ENCODE assay signal across 1 cellular context in the genomic region with DNA sequence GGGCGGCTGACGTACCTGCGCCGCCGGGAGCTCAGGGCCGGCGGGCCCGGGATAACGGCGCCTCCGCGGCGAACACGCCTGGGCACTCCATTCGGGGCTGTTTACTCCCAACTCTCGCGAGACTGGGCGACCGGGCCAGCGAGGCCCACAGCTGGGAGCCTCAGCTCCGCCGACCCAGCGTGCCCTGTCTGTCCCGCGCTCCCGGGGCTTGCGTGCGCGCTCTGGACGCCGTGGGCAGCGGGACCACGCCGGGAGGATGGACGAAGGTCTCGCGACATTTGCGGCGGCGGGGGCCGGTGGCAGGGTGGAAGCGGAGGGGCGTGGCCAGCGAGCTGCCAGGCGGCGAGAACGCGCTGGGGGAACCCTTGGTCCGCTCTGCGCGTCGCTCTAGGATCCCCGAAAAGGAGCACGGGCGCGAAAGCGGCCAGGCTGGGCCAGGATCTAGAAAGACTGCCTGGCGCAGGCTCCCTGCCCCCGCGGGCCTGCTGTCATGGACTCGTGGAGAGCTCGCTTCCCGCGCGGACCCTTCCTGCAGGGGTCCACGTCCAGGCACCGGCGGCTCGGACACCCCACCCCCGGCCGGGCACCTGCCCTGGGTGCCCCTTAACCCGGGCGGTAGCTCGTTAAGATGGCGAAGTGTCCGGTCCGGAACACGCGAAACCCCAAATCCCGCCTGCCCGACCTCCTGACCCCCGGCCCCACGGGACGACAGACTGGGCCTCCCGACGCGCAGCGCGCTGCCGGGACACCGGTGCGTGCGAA.
TF ChIP-seq lines count a peak whose summit lies in the region.

A gene (minus strand): TSS at position 223 of the 762 bp plus-strand sequence. CDS start 15,159 bp downstream, outside the sequence.

TF ChIP-seq in HepG2, 621 proteins besides CTCF, POLR2A, EP300 and RAD21 (continued from another document and continues in another):
- TF ChIP-seq, protein P1, sequence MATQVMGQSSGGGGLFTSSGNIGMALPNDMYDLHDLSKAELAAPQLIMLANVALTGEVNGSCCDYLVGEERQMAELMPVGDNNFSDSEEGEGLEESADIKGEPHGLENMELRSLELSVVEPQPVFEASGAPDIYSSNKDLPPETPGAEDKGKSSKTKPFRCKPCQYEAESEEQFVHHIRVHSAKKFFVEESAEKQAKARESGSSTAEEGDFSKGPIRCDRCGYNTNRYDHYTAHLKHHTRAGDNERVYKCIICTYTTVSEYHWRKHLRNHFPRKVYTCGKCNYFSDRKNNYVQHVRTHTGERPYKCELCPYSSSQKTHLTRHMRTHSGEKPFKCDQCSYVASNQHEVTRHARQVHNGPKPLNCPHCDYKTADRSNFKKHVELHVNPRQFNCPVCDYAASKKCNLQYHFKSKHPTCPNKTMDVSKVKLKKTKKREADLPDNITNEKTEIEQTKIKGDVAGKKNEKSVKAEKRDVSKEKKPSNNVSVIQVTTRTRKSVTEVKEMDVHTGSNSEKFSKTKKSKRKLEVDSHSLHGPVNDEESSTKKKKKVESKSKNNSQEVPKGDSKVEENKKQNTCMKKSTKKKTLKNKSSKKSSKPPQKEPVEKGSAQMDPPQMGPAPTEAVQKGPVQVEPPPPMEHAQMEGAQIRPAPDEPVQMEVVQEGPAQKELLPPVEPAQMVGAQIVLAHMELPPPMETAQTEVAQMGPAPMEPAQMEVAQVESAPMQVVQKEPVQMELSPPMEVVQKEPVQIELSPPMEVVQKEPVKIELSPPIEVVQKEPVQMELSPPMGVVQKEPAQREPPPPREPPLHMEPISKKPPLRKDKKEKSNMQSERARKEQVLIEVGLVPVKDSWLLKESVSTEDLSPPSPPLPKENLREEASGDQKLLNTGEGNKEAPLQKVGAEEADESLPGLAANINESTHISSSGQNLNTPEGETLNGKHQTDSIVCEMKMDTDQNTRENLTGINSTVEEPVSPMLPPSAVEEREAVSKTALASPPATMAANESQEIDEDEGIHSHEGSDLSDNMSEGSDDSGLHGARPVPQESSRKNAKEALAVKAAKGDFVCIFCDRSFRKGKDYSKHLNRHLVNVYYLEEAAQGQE (IDR thresholded peaks at IDR 0.05; ENCODE audit: borderline replicate concordance in 1 of 2, low read depth in 1 of 2, low read length in 2 of 2), result no peak
- TF ChIP-seq, protein P2, sequence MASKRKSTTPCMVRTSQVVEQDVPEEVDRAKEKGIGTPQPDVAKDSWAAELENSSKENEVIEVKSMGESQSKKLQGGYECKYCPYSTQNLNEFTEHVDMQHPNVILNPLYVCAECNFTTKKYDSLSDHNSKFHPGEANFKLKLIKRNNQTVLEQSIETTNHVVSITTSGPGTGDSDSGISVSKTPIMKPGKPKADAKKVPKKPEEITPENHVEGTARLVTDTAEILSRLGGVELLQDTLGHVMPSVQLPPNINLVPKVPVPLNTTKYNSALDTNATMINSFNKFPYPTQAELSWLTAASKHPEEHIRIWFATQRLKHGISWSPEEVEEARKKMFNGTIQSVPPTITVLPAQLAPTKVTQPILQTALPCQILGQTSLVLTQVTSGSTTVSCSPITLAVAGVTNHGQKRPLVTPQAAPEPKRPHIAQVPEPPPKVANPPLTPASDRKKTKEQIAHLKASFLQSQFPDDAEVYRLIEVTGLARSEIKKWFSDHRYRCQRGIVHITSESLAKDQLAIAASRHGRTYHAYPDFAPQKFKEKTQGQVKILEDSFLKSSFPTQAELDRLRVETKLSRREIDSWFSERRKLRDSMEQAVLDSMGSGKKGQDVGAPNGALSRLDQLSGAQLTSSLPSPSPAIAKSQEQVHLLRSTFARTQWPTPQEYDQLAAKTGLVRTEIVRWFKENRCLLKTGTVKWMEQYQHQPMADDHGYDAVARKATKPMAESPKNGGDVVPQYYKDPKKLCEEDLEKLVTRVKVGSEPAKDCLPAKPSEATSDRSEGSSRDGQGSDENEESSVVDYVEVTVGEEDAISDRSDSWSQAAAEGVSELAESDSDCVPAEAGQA (IDR thresholded peaks at IDR 0.05; ENCODE audit: low read depth), result peak; percentile 82
- TF ChIP-seq, protein P2 (CRISPR knock-in tag; IDR thresholded peaks at IDR 0.05; ENCODE audit: borderline replicate concordance), result no peak; the same call in 1 of the 2 replicates
- TF ChIP-seq, protein P3, sequence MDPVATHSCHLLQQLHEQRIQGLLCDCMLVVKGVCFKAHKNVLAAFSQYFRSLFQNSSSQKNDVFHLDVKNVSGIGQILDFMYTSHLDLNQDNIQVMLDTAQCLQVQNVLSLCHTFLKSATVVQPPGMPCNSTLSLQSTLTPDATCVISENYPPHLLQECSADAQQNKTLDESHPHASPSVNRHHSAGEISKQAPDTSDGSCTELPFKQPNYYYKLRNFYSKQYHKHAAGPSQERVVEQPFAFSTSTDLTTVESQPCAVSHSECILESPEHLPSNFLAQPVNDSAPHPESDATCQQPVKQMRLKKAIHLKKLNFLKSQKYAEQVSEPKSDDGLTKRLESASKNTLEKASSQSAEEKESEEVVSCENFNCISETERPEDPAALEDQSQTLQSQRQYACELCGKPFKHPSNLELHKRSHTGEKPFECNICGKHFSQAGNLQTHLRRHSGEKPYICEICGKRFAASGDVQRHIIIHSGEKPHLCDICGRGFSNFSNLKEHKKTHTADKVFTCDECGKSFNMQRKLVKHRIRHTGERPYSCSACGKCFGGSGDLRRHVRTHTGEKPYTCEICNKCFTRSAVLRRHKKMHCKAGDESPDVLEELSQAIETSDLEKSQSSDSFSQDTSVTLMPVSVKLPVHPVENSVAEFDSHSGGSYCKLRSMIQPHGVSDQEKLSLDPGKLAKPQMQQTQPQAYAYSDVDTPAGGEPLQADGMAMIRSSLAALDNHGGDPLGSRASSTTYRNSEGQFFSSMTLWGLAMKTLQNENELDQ (CRISPR knock-in tag; IDR thresholded peaks at IDR 0.05; ENCODE audit: borderline replicate concordance), result no peak
- TF ChIP-seq ISL2 (CRISPR knock-in tag; IDR thresholded peaks at IDR 0.05) (peak; percentile 28), RFX3 (CRISPR knock-in tag; IDR thresholded peaks at IDR 0.05) (no peak), ADNP (CRISPR knock-in tag; IDR thresholded peaks at IDR 0.05) (no peak), HNRNPL (IDR thresholded peaks at IDR 0.05; ENCODE audit: low read depth, low read length) (0 out of 2 replicates have a peak, but pooled peaks have one; percentile 24), BRCA1 (CRISPR knock-in tag; IDR thresholded peaks at IDR 0.05) (no peak), ZBTB21 (CRISPR knock-in tag; IDR thresholded peaks at IDR 0.05) (no peak; the same call in 1 of the 2 replicates), ZNF224 (CRISPR knock-in tag; IDR thresholded peaks at IDR 0.05) (0 out of 2 replicates have a peak, but pooled peaks have one; percentile 27), NCOA1 (CRISPR knock-in tag; IDR thresholded peaks at IDR 0.05) (0 out of 2 replicates have a peak, but pooled peaks have one; percentile 14), ZNF607 (CRISPR knock-in tag; IDR thresholded peaks at IDR 0.05; ENCODE audit: borderline replicate concordance) (peak; percentile 92), ZNF891 (CRISPR knock-in tag; IDR thresholded peaks at IDR 0.05) (peak; percentile 61; the same call in 1 of the 2 replicates), ESRRA (CRISPR knock-in tag; IDR thresholded peaks at IDR 0.05; ENCODE audit: low read depth) (peak; percentile 41; the same call in 1 of the 2 replicates), RAD51 (IDR thresholded peaks at IDR 0.05; ENCODE audit: borderline replicate concordance) (no peak), NR3C1 (CRISPR knock-in tag; IDR thresholded peaks at IDR 0.05) (no peak), ZNF460 (CRISPR knock-in tag; IDR thresholded peaks at IDR 0.05; ENCODE audit: borderline replicate concordance) (peak; percentile 8; the same call in 1 of the 2 replicates)
- TF ChIP-seq, protein P4, sequence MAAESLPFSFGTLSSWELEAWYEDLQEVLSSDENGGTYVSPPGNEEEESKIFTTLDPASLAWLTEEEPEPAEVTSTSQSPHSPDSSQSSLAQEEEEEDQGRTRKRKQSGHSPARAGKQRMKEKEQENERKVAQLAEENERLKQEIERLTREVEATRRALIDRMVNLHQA (CRISPR knock-in tag; IDR thresholded peaks at IDR 0.05), result no peak
- TF ChIP-seq, protein P5, sequence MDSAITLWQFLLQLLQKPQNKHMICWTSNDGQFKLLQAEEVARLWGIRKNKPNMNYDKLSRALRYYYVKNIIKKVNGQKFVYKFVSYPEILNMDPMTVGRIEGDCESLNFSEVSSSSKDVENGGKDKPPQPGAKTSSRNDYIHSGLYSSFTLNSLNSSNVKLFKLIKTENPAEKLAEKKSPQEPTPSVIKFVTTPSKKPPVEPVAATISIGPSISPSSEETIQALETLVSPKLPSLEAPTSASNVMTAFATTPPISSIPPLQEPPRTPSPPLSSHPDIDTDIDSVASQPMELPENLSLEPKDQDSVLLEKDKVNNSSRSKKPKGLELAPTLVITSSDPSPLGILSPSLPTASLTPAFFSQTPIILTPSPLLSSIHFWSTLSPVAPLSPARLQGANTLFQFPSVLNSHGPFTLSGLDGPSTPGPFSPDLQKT (CRISPR knock-in tag; IDR thresholded peaks at IDR 0.05; ENCODE audit: borderline replicate concordance), result no peak
- TF ChIP-seq, protein P6, sequence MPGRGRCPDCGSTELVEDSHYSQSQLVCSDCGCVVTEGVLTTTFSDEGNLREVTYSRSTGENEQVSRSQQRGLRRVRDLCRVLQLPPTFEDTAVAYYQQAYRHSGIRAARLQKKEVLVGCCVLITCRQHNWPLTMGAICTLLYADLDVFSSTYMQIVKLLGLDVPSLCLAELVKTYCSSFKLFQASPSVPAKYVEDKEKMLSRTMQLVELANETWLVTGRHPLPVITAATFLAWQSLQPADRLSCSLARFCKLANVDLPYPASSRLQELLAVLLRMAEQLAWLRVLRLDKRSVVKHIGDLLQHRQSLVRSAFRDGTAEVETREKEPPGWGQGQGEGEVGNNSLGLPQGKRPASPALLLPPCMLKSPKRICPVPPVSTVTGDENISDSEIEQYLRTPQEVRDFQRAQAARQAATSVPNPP (CRISPR knock-in tag; IDR thresholded peaks at IDR 0.05), result peak; percentile 66; the same call in 1 of the 2 replicates
- TF ChIP-seq, protein P7, sequence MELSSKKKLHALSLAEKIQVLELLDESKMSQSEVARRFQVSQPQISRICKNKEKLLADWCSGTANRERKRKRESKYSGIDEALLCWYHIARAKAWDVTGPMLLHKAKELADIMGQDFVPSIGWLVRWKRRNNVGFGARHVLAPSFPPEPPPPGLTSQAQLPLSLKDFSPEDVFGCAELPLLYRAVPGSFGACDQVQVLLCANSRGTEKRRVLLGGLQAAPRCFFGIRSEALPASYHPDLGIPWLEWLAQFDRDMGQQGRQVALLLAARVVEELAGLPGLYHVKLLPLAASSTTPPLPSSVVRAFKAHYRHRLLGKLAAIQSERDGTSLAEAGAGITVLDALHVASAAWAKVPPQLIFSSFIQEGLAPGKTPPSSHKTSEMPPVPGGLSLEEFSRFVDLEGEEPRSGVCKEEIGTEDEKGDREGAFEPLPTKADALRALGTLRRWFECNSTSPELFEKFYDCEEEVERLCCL (CRISPR knock-in tag; IDR thresholded peaks at IDR 0.05; ENCODE audit: borderline replicate concordance), result no peak
- TF ChIP-seq, protein P8, sequence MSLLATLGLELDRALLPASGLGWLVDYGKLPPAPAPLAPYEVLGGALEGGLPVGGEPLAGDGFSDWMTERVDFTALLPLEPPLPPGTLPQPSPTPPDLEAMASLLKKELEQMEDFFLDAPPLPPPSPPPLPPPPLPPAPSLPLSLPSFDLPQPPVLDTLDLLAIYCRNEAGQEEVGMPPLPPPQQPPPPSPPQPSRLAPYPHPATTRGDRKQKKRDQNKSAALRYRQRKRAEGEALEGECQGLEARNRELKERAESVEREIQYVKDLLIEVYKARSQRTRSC (CRISPR knock-in tag; IDR thresholded peaks at IDR 0.05; ENCODE audit: low read depth), result no peak
- TF ChIP-seq, protein P9, sequence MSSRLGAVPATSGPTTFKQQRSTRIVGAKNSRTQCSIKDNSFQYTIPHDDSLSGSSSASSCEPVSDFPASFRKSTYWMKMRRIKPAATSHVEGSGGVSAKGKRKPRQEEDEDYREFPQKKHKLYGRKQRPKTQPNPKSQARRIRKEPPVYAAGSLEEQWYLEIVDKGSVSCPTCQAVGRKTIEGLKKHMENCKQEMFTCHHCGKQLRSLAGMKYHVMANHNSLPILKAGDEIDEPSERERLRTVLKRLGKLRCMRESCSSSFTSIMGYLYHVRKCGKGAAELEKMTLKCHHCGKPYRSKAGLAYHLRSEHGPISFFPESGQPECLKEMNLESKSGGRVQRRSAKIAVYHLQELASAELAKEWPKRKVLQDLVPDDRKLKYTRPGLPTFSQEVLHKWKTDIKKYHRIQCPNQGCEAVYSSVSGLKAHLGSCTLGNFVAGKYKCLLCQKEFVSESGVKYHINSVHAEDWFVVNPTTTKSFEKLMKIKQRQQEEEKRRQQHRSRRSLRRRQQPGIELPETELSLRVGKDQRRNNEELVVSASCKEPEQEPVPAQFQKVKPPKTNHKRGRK (CRISPR knock-in tag; IDR thresholded peaks at IDR 0.05), result 0 out of 2 replicates have a peak, but pooled peaks have one; percentile 72
- TF ChIP-seq, protein P10, sequence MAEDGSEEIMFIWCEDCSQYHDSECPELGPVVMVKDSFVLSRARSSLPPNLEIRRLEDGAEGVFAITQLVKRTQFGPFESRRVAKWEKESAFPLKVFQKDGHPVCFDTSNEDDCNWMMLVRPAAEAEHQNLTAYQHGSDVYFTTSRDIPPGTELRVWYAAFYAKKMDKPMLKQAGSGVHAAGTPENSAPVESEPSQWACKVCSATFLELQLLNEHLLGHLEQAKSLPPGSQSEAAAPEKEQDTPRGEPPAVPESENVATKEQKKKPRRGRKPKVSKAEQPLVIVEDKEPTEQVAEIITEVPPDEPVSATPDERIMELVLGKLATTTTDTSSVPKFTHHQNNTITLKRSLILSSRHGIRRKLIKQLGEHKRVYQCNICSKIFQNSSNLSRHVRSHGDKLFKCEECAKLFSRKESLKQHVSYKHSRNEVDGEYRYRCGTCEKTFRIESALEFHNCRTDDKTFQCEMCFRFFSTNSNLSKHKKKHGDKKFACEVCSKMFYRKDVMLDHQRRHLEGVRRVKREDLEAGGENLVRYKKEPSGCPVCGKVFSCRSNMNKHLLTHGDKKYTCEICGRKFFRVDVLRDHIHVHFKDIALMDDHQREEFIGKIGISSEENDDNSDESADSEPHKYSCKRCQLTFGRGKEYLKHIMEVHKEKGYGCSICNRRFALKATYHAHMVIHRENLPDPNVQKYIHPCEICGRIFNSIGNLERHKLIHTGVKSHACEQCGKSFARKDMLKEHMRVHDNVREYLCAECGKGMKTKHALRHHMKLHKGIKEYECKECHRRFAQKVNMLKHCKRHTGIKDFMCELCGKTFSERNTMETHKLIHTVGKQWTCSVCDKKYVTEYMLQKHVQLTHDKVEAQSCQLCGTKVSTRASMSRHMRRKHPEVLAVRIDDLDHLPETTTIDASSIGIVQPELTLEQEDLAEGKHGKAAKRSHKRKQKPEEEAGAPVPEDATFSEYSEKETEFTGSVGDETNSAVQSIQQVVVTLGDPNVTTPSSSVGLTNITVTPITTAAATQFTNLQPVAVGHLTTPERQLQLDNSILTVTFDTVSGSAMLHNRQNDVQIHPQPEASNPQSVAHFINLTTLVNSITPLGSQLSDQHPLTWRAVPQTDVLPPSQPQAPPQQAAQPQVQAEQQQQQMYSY (CRISPR knock-in tag; IDR thresholded peaks at IDR 0.05), result no peak; the same call in 1 of the 2 replicates
